27 cellular contexts compared by ENCODE assay signal in genomic region chr17:7974638-7975131, GRCh38. TPM values are rescaled to one million over a fixed set of nuclear protein-coding genes. Genes with fewer than 3 reads are reported as not detected.
"Had no signal": no experiment of that assay in that cellular context is flagged by ENCODE, and none has a peak within 500 bp of the region (broad histone marks: within the 10 kb centered on the region; RNA-seq: fewer than 3 reads in every experiment).

No MANE protein-coding gene starts in this region.

- ATAC-seq: Panc1, Right ventricle myocardium inferior, SK-N-SH treated with all-trans-retinoic acid at 6 μM for 48 hours had no signal

- FAIRE-seq: HTR-8/SVneo had no signal

- H3K27ac ChIP-seq: HL-60, SJCRH30 had no signal

- H3K27ac Mint-ChIP-seq: IgD-negative memory B cell had no signal

- H3K4me1 ChIP-seq: SJCRH30 had no signal

- H3K36me3 ChIP-seq: SJCRH30 had no signal

- H3K9me3 ChIP-seq: SJCRH30 had no signal

- H3K27me3 ChIP-seq: SJCRH30 had no signal

- DNase-seq: KBM-7, MV-4-11, NCI-H1048, NCI-H1105, NCI-H1417 treated with DMSO at 0.1 percent for 48 hours, NCI-H146, NCI-H187, NCI-H2029, NCI-H2081 treated with DMSO at 0.1 percent for 48 hours, NCI-H2171, NCI-H226, NCI-H446, NCI-H510A, NCI-H524 treated with DMSO at 0.1 percent for 48 hours, NCI-H69, NCI-H774, SHP77 treated with DMSO at 0.1 percent for 48 hours, SJCRH30 had no signal

- H3K4me3 ChIP-seq: SJCRH30 had no signal

RNA-seq across cellular contexts. Expression of gene GUCY2D, which starts 27.7 kb away (rescaled TPM):
- total RNA-seq: LHCN-M2, MCF 10A, RPMI7951, SJCRH30 had no signal
